1 cellular context compared by ENCODE assay signal in genomic region chr20:35854697-35855434, GRCh38.
TF ChIP-seq lines count a peak whose summit lies in the region.

No MANE protein-coding gene starts in this region.

TF ChIP-seq in WTC11, 78 proteins besides CTCF, POLR2A, EP300 and RAD21 (continued from another document):
- TF ChIP-seq SP1 (CRISPR knock-in tag; conservative IDR thresholded peaks at IDR 0.05) (no peak), OVOL2 (CRISPR knock-in tag; IDR thresholded peaks at IDR 0.05; ENCODE audit: borderline replicate concordance) (no peak), ZNF416 (CRISPR knock-in tag; IDR thresholded peaks at IDR 0.05) (no peak)
